20 cellular contexts compared by ENCODE assay signal in genomic region chrX:19272452-19272851, GRCh38.
DNase-seq lines count a peak whose midpoint lies in the region; ATAC-seq and TF ChIP-seq lines count a peak whose summit lies in the region.
"Had no signal": no experiment of that assay in that cellular context is flagged by ENCODE, and none has a peak within 500 bp of the region (broad histone marks: within the 10 kb centered on the region; RNA-seq: fewer than 3 reads in every experiment).

No MANE protein-coding gene starts in this region.

- H3K9me3 ChIP-seq in mesenchymal stem cell (ENCODE audit: control insufficient read depth, low read length): peaks cover 2% of the 10 kb centered on the region
- H3K9me3 ChIP-seq: body of pancreas had no signal

- no peak overlapping the region for H3K9ac ChIP-seq in mesenchymal stem cell (ENCODE audit: low read length)

- no peak overlapping the region for H3K27ac ChIP-seq in mesenchymal stem cell (ENCODE audit: low read length, poor library complexity, severe bottlenecking)
- H3K27ac ChIP-seq: body of pancreas, epithelial cell of prostate had no signal

- H3K4ac ChIP-seq in mesenchymal stem cell (ENCODE audit: low read depth in 1 of 2, low read length in 2 of 2): no peak overlapping the region

- H3K27me3 ChIP-seq in mesenchymal stem cell (ENCODE audit: control insufficient read depth in 1 of 2, insufficient read depth in 1 of 2, low read length in 2 of 2): no peaks in the 10 kb centered on the region
- H3K27me3 ChIP-seq: body of pancreas had no signal

- ATAC-seq in HG03354 (IDR thresholded peaks at IDR 0.05; ENCODE audit: poor library complexity, severe bottlenecking, unreplicated experiment): peak; percentile 62
- ATAC-seq in GM19035 (IDR thresholded peaks at IDR 0.05; ENCODE audit: unreplicated experiment): no peak
- ATAC-seq: activated CD8-positive, alpha-beta memory T cell treated with anti-CD3 and anti-CD28 coated beads, Interleukin-2, amount 10 ng/mL, durations not matched to agents 7 days and 5 days; body of pancreas; right cardiac atrium; T-helper 17 cell had no signal

- H2BK120ac ChIP-seq in mesenchymal stem cell (ENCODE audit: low read depth, low read length): no peak overlapping the region

- no peak overlapping the region for H3K14ac ChIP-seq in mesenchymal stem cell (ENCODE audit: low read length in 2 of 2)

- H4K91ac ChIP-seq in mesenchymal stem cell (ENCODE audit: low read length): no peak overlapping the region

- no peaks in the 10 kb centered on the region for H3K36me3 ChIP-seq in mesenchymal stem cell (ENCODE audit: control insufficient read depth in 1 of 2, insufficient read depth in 2 of 2, low read depth in 1 of 2, low read length in 2 of 2)

- no peaks in the 10 kb centered on the region for H3K79me1 ChIP-seq in mesenchymal stem cell (replicated peaks; ENCODE audit: low read length, poor library complexity, severe bottlenecking)

- no peak overlapping the region for H2BK5ac ChIP-seq in mesenchymal stem cell (ENCODE audit: low read depth, low read length, poor library complexity, severe bottlenecking)

- no peak overlapping the region for H2AK5ac ChIP-seq in mesenchymal stem cell (ENCODE audit: low read length, severe bottlenecking)

- H3K18ac ChIP-seq in mesenchymal stem cell (ENCODE audit: low read depth in 1 of 2, low read length in 2 of 2): no peak overlapping the region

- peak; percentile 13 for DNase-seq in GM12865 (ENCODE audit: low read depth)
- peak; percentile 6 for DNase-seq in amniotic epithelial cell (ENCODE audit: low read depth)
- peak; percentile 1 for DNase-seq in mesenchymal stem cell
- no peak for DNase-seq in NCI-H345 treated with DMSO at 0.1 percent for 48 hours (lab: John Stamatoyannopoulos, UW; ENCODE audit: unreplicated experiment)
- no peak for DNase-seq in NCI-H1694 (lab: John Stamatoyannopoulos, UW)
- DNase-seq: activated CD8-positive, alpha-beta memory T cell treated with anti-CD3 and anti-CD28 coated beads, Interleukin-2, amount 10 ng/mL, durations not matched to agents 7 days and 5 days; activated gamma-delta T cell; body of pancreas; cortex of kidney; KG1; kidney; mesendoderm; NCI-H1417; right cardiac atrium; Right ventricle myocardium superior; substantia nigra; T-helper 17 cell had no signal

- H3K4me2 ChIP-seq in mesenchymal stem cell (ENCODE audit: low read length, poor library complexity, severe bottlenecking): no peak overlapping the region

- TF ChIP-seq CTCF in GM12865 (IDR thresholded peaks at IDR 0.05; ENCODE audit: insufficient read depth, low read depth, low read length, missing control alignments): no peak

- no peaks in the 10 kb centered on the region for H3K4me1 ChIP-seq in mesenchymal stem cell (ENCODE audit: control insufficient read depth, insufficient read depth, low read depth, low read length)
- H3K4me1 ChIP-seq: body of pancreas had no signal

- no peak overlapping the region for H3K4me3 ChIP-seq in GM12865 (ENCODE audit: low read depth, low read length)
- H3K4me3 ChIP-seq in mesenchymal stem cell (ENCODE audit: insufficient read depth in 1 of 2, low read depth in 1 of 2, low read length in 2 of 2): no peak overlapping the region
- H3K4me3 ChIP-seq: body of pancreas had no signal

- H3K23ac ChIP-seq in mesenchymal stem cell (ENCODE audit: low read length in 2 of 2): no peak overlapping the region

- WGBS in mesenchymal stem cell: no CpG with 5 or more reads among the region's 2 CpGs

- H2BK12ac ChIP-seq in mesenchymal stem cell (ENCODE audit: low read length in 2 of 2): no peak overlapping the region

- no peak overlapping the region for H2BK15ac ChIP-seq in mesenchymal stem cell (ENCODE audit: low read depth, poor library complexity, severe bottlenecking)

- H2AFZ ChIP-seq in mesenchymal stem cell (ENCODE audit: low read depth, low read length): no peak overlapping the region

- no peak overlapping the region for H4K8ac ChIP-seq in mesenchymal stem cell (ENCODE audit: low read length)

Comparison
In these comparisons a context has a peak if more than half of its experiments do, and no peak if none do; other contexts are left out.
1. DNase-seq: peak in GM12865 (single experiment), amniotic epithelial cell (single experiment) and mesenchymal stem cell (single experiment); none in NCI-H345 treated with DMSO at 0.1 percent for 48 hours (single experiment) and NCI-H1694 (single experiment).